15 cellular contexts compared by ENCODE assay signal in genomic region chr9:89786650-89787049, GRCh38.
DNase-seq lines count a peak whose midpoint lies in the region; ATAC-seq and TF ChIP-seq lines count a peak whose summit lies in the region.
"Had no signal": no experiment of that assay in that cellular context is flagged by ENCODE, and none has a peak within 500 bp of the region (broad histone marks: within the 10 kb centered on the region; RNA-seq: fewer than 3 reads in every experiment).

No MANE protein-coding gene starts in this region.

- no peak overlapping the region for H3K4me3 ChIP-seq in left ventricle myocardium inferior
- no peak overlapping the region for H3K4me3 ChIP-seq in astrocyte of the spinal cord (ENCODE audit: low read depth, low read length)
- H3K4me3 ChIP-seq in left lung: no peak overlapping the region
- no peak overlapping the region for H3K4me3 ChIP-seq in uterus
- H3K4me3 ChIP-seq in ovary: no peak overlapping the region

- TF ChIP-seq POLR2A in uterus (IDR thresholded peaks at IDR 0.05) (no peak), ovary (IDR thresholded peaks at IDR 0.05) (no peak)

- H3K4me3 Mint-ChIP-seq in Calu3 (ENCODE audit: low read depth, unreplicated experiment): no peak overlapping the region
- H3K4me3 Mint-ChIP-seq: stimulated activated effector memory CD8-positive, alpha-beta T cell treated with anti-CD3 and anti-CD28 coated beads, Interleukin-12 subunit alpha, Interleukin-12 subunit beta, amount 100 ng/mL, for 72 hours; T-helper 1 cell treated with Interleukin-12 subunit alpha and Interleukin-12 subunit beta and Interleukin-4 antibody, amounts not matched to agents 30 μg/mL and 1 μg/mL, for 36 hours had no signal

- H3K36me3 ChIP-seq in left ventricle myocardium inferior (no peaks in the 10 kb centered on the region), left lung (no peaks in the 10 kb centered on the region), uterus (no peaks in the 10 kb centered on the region), ovary (no peaks in the 10 kb centered on the region)

- no peak for TF ChIP-seq EP300 in ovary (IDR thresholded peaks at IDR 0.05)

- ATAC-seq in Right ventricle myocardium superior (ENCODE audit: poor library complexity): peak; percentile 71
- ATAC-seq in left lung: peak; percentile 78
- ATAC-seq: Panc1; stimulated activated effector memory CD8-positive, alpha-beta T cell treated with anti-CD3 and anti-CD28 coated beads, Interleukin-12 subunit alpha, Interleukin-12 subunit beta, amount 100 ng/mL, for 72 hours had no signal

- H3K9me3 ChIP-seq in left ventricle myocardium inferior (replicated peaks): no peaks in the 10 kb centered on the region
- no peaks in the 10 kb centered on the region for H3K9me3 ChIP-seq in left lung
- H3K9me3 ChIP-seq in uterus: no peaks in the 10 kb centered on the region
- H3K9me3 ChIP-seq in ovary: no peaks in the 10 kb centered on the region

- H3K4me1 ChIP-seq in left ventricle myocardium inferior: peaks cover 3% of the 10 kb centered on the region
- peaks cover 0 to 12% of the 10 kb centered on the region in 2 donors for H3K4me1 ChIP-seq in left lung
- no peaks in the 10 kb centered on the region for H3K4me1 ChIP-seq in uterus
- H3K4me1 ChIP-seq in ovary (ENCODE audit: insufficient read depth): no peaks in the 10 kb centered on the region

- H3K36me3 Mint-ChIP-seq in Calu3 (ENCODE audit: insufficient read depth, unreplicated experiment): no peaks in the 10 kb centered on the region
- H3K36me3 Mint-ChIP-seq: stimulated activated effector memory CD8-positive, alpha-beta T cell treated with anti-CD3 and anti-CD28 coated beads, Interleukin-12 subunit alpha, Interleukin-12 subunit beta, amount 100 ng/mL, for 72 hours had no signal

- no peak for TF ChIP-seq CTCF in left ventricle myocardium inferior (IDR thresholded peaks at IDR 0.05; ENCODE audit: borderline replicate concordance)
- TF ChIP-seq CTCF in astrocyte of the spinal cord (IDR thresholded peaks at IDR 0.05; ENCODE audit: low read depth, low read length): no peak
- no peak for TF ChIP-seq CTCF in left lung (IDR thresholded peaks at IDR 0.05)
- no peak for TF ChIP-seq CTCF in Calu3 (IDR thresholded peaks at IDR 0.05; ENCODE audit: unreplicated experiment)
- no peak for TF ChIP-seq CTCF in uterus (IDR thresholded peaks at IDR 0.05)
- no peak for TF ChIP-seq CTCF in ovary (IDR thresholded peaks at IDR 0.05)

- peaks cover 86% of the 10 kb centered on the region for H3K27me3 Mint-ChIP-seq in Calu3 (ENCODE audit: unreplicated experiment)

- H3K27me3 ChIP-seq in left ventricle myocardium inferior (ENCODE audit: low read depth): no peaks in the 10 kb centered on the region
- H3K27me3 ChIP-seq in left lung: no peaks in the 10 kb centered on the region
- H3K27me3 ChIP-seq in uterus: no peaks in the 10 kb centered on the region
- no peaks in the 10 kb centered on the region for H3K27me3 ChIP-seq in ovary

- CTCF ChIA-PET in Calu3 (lab: Charles Lee): no interaction called here

- in situ Hi-C loops in astrocyte of the spinal cord (cut with HindIII; ENCODE audit: low sequenced_read_pairs): no loop called here

- no peak overlapping the region for H3K27ac Mint-ChIP-seq in Calu3 (ENCODE audit: unreplicated experiment)
- H3K27ac Mint-ChIP-seq: stimulated activated effector memory CD8-positive, alpha-beta T cell treated with anti-CD3 and anti-CD28 coated beads, Interleukin-12 subunit alpha, Interleukin-12 subunit beta, amount 100 ng/mL, for 72 hours; T-helper 1 cell treated with Interleukin-12 subunit alpha and Interleukin-12 subunit beta and Interleukin-4 antibody, amounts not matched to agents 30 μg/mL and 1 μg/mL, for 36 hours had no signal

- H3K9me3 Mint-ChIP-seq in Calu3 (ENCODE audit: low read depth, unreplicated experiment): no peaks in the 10 kb centered on the region
- H3K9me3 Mint-ChIP-seq: stimulated activated effector memory CD8-positive, alpha-beta T cell treated with anti-CD3 and anti-CD28 coated beads, Interleukin-12 subunit alpha, Interleukin-12 subunit beta, amount 100 ng/mL, for 72 hours; T-helper 1 cell treated with Interleukin-12 subunit alpha and Interleukin-12 subunit beta and Interleukin-4 antibody, amounts not matched to agents 30 μg/mL and 1 μg/mL, for 36 hours had no signal

- BruUV-seq in Calu3 (replicated peaks; lab: Mats Ljungman, UMichigan): no TSS peak

- H3K4me1 Mint-ChIP-seq in Calu3 (ENCODE audit: low read depth, unreplicated experiment): no peaks in the 10 kb centered on the region
- H3K4me1 Mint-ChIP-seq: stimulated activated effector memory CD8-positive, alpha-beta T cell treated with anti-CD3 and anti-CD28 coated beads, Interleukin-12 subunit alpha, Interleukin-12 subunit beta, amount 100 ng/mL, for 72 hours had no signal

- 5 to 11% (median 10%) methylated on average over 1 of the region's 1 CpG for WGBS in ovary, 3 donors

- intact Hi-C loops in Right ventricle myocardium superior (cut with DNase I) (no loop called here), left ventricle myocardium inferior (cut with micrococcal nuclease) (no loop called here), left lung (cut with DNase I) (no loop called here), Calu3 (cut with micrococcal nuclease; ENCODE audit: unreplicated experiment) (no loop called here), uterus (cut with DNase I; ENCODE audit: low total_unique reads) (no loop called here), ovary (cut with DNase I) (no loop called here)

- no peak for DNase-seq in Right ventricle myocardium superior
- no peak for DNase-seq in left ventricle myocardium inferior
- peak; percentile 52 for DNase-seq in astrocyte of the spinal cord (ENCODE audit: low read depth, low spot score)
- DNase-seq in left lung: no peak
- peak; percentile 62 for DNase-seq in ureter (ENCODE audit: low spot score)
- no peak for DNase-seq in Calu3
- no peak for DNase-seq in uterus
- no peak for DNase-seq in ovary
- DNase-seq: amniotic stem cell; GOT3; NCI-H226; stimulated activated CD4-positive, alpha-beta T cell treated with anti-CD3 and anti-CD28 coated beads, Interleukin-4, amount 100 ng/mL, for 24 hours had no signal

- H3K27ac ChIP-seq in left ventricle myocardium inferior (replicated peaks) (no peak overlapping the region), left lung (no peak overlapping the region), uterus (no peak overlapping the region), ovary (no peak overlapping the region)

Comparison
In these comparisons a context has a peak if more than half of its experiments do, and no peak if none do; other contexts are left out.
1. DNase-seq: peak in astrocyte of the spinal cord (single experiment) and ureter (single experiment); none in Right ventricle myocardium superior (single experiment), left ventricle myocardium inferior (single experiment), left lung (0 of 2), Calu3 (single experiment), uterus (0 of 2) and ovary (0 of 5).